Comparison of ENCODE assay signal across 16 cellular contexts in genomic region chr15:91562698-91563097, GRCh38.
DNase-seq lines count a peak whose midpoint lies in the region; ATAC-seq and TF ChIP-seq lines count a peak whose summit lies in the region.
"Had no signal": no experiment of that assay in that cellular context is flagged by ENCODE, and none has a peak within 500 bp of the region (broad histone marks: within the 10 kb centered on the region; RNA-seq: fewer than 3 reads in every experiment).

No MANE protein-coding gene starts in this region.

- peak overlapping the region; percentile 34 to 74; a peak in 1 of 4 replicates for H4K8ac ChIP-seq in IMR-90 (ENCODE audit: low read depth in 2 of 2, low read length in 2 of 2)

- CTCF ChIA-PET in IMR-90 (lab: Yijun Ruan, JAX): no interaction called here

- H2BK20ac ChIP-seq in IMR-90 (ENCODE audit: low read depth, low read length): peak overlapping the region; percentile 48

- H2BK5ac ChIP-seq in IMR-90 (ENCODE audit: low read depth, low read length, poor library complexity, severe bottlenecking): no peak overlapping the region

- TF ChIP-seq RAD21 in IMR-90 (IDR thresholded peaks at IDR 0.05; ENCODE audit: low read length): no peak

- no CpG with 5 or more reads among the region's 2 CpGs for WGBS in IMR-90 (ENCODE audit: extremely low coverage in 2 of 2, insufficient read length in 1 of 2), 2 experiments

- H3K56ac ChIP-seq in IMR-90 (ENCODE audit: extremely low read depth, insufficient read depth, low read length): no peak overlapping the region

- H3K27me3 ChIP-seq in IMR-90 (ENCODE audit: control insufficient read depth, insufficient read depth, low read length): peaks cover 2% of the 10 kb centered on the region; the same call in 1 of the 2 replicates
- no peaks in the 10 kb centered on the region for H3K27me3 ChIP-seq in RWPE2 (ENCODE audit: insufficient read depth, poor library complexity, severe bottlenecking)
- peaks cover 3% of the 10 kb centered on the region for H3K27me3 ChIP-seq in foreskin keratinocyte
- H3K27me3 ChIP-seq in subcutaneous abdominal adipose tissue (ENCODE audit: control insufficient read depth in 5 of 5, insufficient read depth in 4 of 5, low read length in 5 of 5): peaks cover 0 to 4% (median 0%) of the 10 kb centered on the region in 5 donors
- H3K27me3 ChIP-seq: MG63 had no signal

- POLR2A ChIA-PET in IMR-90 (lab: Charles Lee; ENCODE audit: unreplicated experiment): no interaction called here

- H2BK15ac ChIP-seq in IMR-90 (ENCODE audit: low read depth, low read length): 0 out of 3 replicates have a peak overlapping the region, but pooled peaks have one; percentile 59

- no peaks in the 10 kb centered on the region for H3K79me1 ChIP-seq in IMR-90 (ENCODE audit: low read depth in 1 of 2, low read length in 2 of 2)

- no peak overlapping the region for H3K27ac ChIP-seq in IMR-90 (ENCODE audit: insufficient read depth, low read length)
- peak overlapping the region; percentile 80 for H3K27ac ChIP-seq in RWPE2 (ENCODE audit: poor library complexity, severe bottlenecking)
- peak overlapping the region; percentile 41 for H3K27ac ChIP-seq in foreskin keratinocyte
- peak overlapping the region; percentile 31 for H3K27ac ChIP-seq in subcutaneous abdominal adipose tissue (ENCODE audit: low read depth, low read length)

- no peak overlapping the region for H3K23ac ChIP-seq in IMR-90 (ENCODE audit: low read depth, low read length)

- H2AFZ ChIP-seq in IMR-90 (replicated peaks; ENCODE audit: low read length, poor library complexity): peak overlapping the region; percentile 37

- H3K18ac ChIP-seq in IMR-90 (ENCODE audit: low read depth, low read length): no peak overlapping the region

- no peak overlapping the region for H2AK9ac ChIP-seq in IMR-90 (replicated peaks; ENCODE audit: low read depth, low read length, poor library complexity)

- H2AK5ac ChIP-seq in IMR-90 (ENCODE audit: low read depth, low read length): no peak overlapping the region

- no peaks in the 10 kb centered on the region for H3K36me3 ChIP-seq in IMR-90 (ENCODE audit: control insufficient read depth, insufficient read depth, low read length)
- H3K36me3 ChIP-seq in RWPE2 (ENCODE audit: low read depth): no peaks in the 10 kb centered on the region
- H3K36me3 ChIP-seq in subcutaneous abdominal adipose tissue (ENCODE audit: control insufficient read depth in 5 of 5, insufficient read depth in 5 of 5, low read length in 5 of 5): no peaks in the 10 kb centered on the region
- H3K36me3 ChIP-seq: MG63 had no signal

- ATAC-seq in IMR-90 (ENCODE audit: low read depth) (no peak), RWPE2 (ENCODE audit: low read depth) (no peak), foreskin keratinocyte (no peak)
- ATAC-seq in activated CD4-positive, CD25-positive, alpha-beta regulatory T cell treated with anti-CD3 and anti-CD28 coated beads, Interleukin-2, amount 50 U/mL, for 24 hours: no peak

- dilution Hi-C loops in IMR-90 (cut with HindIII; ENCODE audit: low sequenced_read_pairs, unreplicated experiment): no loop called here

- peaks cover 5% of the 10 kb centered on the region for H3K4me1 ChIP-seq in IMR-90 (ENCODE audit: control insufficient read depth, insufficient read depth, low read length)
- H3K4me1 ChIP-seq in RWPE2 (ENCODE audit: insufficient read depth, poor library complexity, severe bottlenecking): peaks cover 18% of the 10 kb centered on the region
- peaks cover 8% of the 10 kb centered on the region for H3K4me1 ChIP-seq in foreskin keratinocyte
- H3K4me1 ChIP-seq in subcutaneous abdominal adipose tissue (ENCODE audit: control insufficient read depth in 5 of 5, insufficient read depth in 5 of 5, low read length in 5 of 5): peaks cover 5 to 26% (median 21%) of the 10 kb centered on the region in 5 donors

- in situ Hi-C loops in IMR-90 (cut with MboI; ENCODE audit: low sequenced_read_pairs): no loop called here

- H3K9ac ChIP-seq in IMR-90 (ENCODE audit: low read depth, low read length) (no peak overlapping the region), subcutaneous abdominal adipose tissue (ENCODE audit: low read length in 5 of 5) (no peak overlapping the region)

- no peak overlapping the region for H4K91ac ChIP-seq in IMR-90 (ENCODE audit: insufficient read depth, low read depth, low read length)

- H4K5ac ChIP-seq in IMR-90 (ENCODE audit: low read depth, low read length): no peak overlapping the region

- H3K4ac ChIP-seq in IMR-90 (ENCODE audit: low read depth, low read length): peak overlapping the region; percentile 26; the same call in 1 of the 2 replicates

- no peak overlapping the region for H3K4me2 ChIP-seq in IMR-90 (ENCODE audit: low read depth, low read length)

- no peak for DNase-seq in IMR-90
- no peak for DNase-seq in RWPE2 (ENCODE audit: low spot score)
- no peak for DNase-seq in foreskin keratinocyte
- no peak for DNase-seq in central memory CD4-positive, alpha-beta T cell
- DNase-seq in SHP77 treated with DMSO at 0.1 percent for 48 hours (lab: John Stamatoyannopoulos, UW): no peak
- DNase-seq: COR-L47, EL, H7, Karpas-422, MG63, NCI-H1092, NCI-H146, NCI-H2081, NCI-H774 had no signal

- H4K20me1 ChIP-seq in IMR-90 (ENCODE audit: insufficient read depth, low read length): no peaks in the 10 kb centered on the region

- H3K9me1 ChIP-seq in IMR-90 (ENCODE audit: insufficient read depth, low read length): peaks cover 4% of the 10 kb centered on the region; the same call in 1 of the 2 replicates

- H3K14ac ChIP-seq in IMR-90 (replicated peaks; ENCODE audit: low read depth, low read length): no peak overlapping the region; the same call in 1 of the 2 replicates

- BruUV-seq in IMR-90 (replicated peaks; lab: Mats Ljungman, UMichigan): no TSS peak

- TF ChIP-seq POLR2A in IMR-90 (IDR thresholded peaks at IDR 0.05; ENCODE audit: low read depth, low read length): no peak

- TF ChIP-seq CTCF in IMR-90 (conservative IDR thresholded peaks at IDR 0.05; ENCODE audit: low read depth, low read length): no peak
- no peak for TF ChIP-seq CTCF in RWPE2 (IDR thresholded peaks at IDR 0.05; ENCODE audit: poor library complexity, severe bottlenecking)
- TF ChIP-seq CTCF in foreskin keratinocyte (conservative IDR thresholded peaks at IDR 0.05): no peak

- no peaks in the 10 kb centered on the region for H3K9me3 ChIP-seq in IMR-90 (ENCODE audit: control insufficient read depth, insufficient read depth, low read length)
- H3K9me3 ChIP-seq in RWPE2 (ENCODE audit: severe bottlenecking): no peaks in the 10 kb centered on the region
- H3K9me3 ChIP-seq in subcutaneous abdominal adipose tissue (ENCODE audit: control insufficient read depth in 5 of 5, low read length in 5 of 5): no peaks in the 10 kb centered on the region
- H3K9me3 ChIP-seq: MG63 had no signal

- intact Hi-C loops in IMR-90 (cut with micrococcal nuclease): no loop called here

- H2BK120ac ChIP-seq in IMR-90 (ENCODE audit: low read depth, low read length): no peak overlapping the region

- H3K4me3 ChIP-seq in IMR-90 (ENCODE audit: insufficient read depth, low read depth, low read length) (no peak overlapping the region), RWPE2 (ENCODE audit: severe bottlenecking) (no peak overlapping the region), subcutaneous abdominal adipose tissue (ENCODE audit: low read depth in 1 of 5, low read length in 5 of 5) (no peak overlapping the region)
- H3K4me3 ChIP-seq: MG63 had no signal

TF ChIP-seq in IMR-90, 13 proteins besides CTCF, POLR2A, EP300 and RAD21:
- TF ChIP-seq SMC3 (IDR thresholded peaks at IDR 0.05; ENCODE audit: low read depth, low read length): no peak
- TF ChIP-seq CEBPB (IDR thresholded peaks at IDR 0.05; ENCODE audit: low read depth, low read length): no peak
- TF ChIP-seq USF2 (IDR thresholded peaks at IDR 0.05; ENCODE audit: low read depth, low read length): no peak
- TF ChIP-seq NFE2L2 (IDR thresholded peaks at IDR 0.05; ENCODE audit: low read depth, low read length): no peak
- no peak for TF ChIP-seq CHD1 (IDR thresholded peaks at IDR 0.05; ENCODE audit: low read depth, low read length)
- no peak for TF ChIP-seq RCOR1 (IDR thresholded peaks at IDR 0.05; ENCODE audit: insufficient replicate concordance, low read length)
- no peak for TF ChIP-seq MXI1 (IDR thresholded peaks at IDR 0.05; ENCODE audit: borderline replicate concordance, low read depth, low read length)
- TF ChIP-seq FOS (IDR thresholded peaks at IDR 0.05; ENCODE audit: low read depth, low read length): no peak
- no peak for TF ChIP-seq MAZ (IDR thresholded peaks at IDR 0.05; ENCODE audit: borderline replicate concordance, low read depth, low read length)
